In the genomic region with DNA sequence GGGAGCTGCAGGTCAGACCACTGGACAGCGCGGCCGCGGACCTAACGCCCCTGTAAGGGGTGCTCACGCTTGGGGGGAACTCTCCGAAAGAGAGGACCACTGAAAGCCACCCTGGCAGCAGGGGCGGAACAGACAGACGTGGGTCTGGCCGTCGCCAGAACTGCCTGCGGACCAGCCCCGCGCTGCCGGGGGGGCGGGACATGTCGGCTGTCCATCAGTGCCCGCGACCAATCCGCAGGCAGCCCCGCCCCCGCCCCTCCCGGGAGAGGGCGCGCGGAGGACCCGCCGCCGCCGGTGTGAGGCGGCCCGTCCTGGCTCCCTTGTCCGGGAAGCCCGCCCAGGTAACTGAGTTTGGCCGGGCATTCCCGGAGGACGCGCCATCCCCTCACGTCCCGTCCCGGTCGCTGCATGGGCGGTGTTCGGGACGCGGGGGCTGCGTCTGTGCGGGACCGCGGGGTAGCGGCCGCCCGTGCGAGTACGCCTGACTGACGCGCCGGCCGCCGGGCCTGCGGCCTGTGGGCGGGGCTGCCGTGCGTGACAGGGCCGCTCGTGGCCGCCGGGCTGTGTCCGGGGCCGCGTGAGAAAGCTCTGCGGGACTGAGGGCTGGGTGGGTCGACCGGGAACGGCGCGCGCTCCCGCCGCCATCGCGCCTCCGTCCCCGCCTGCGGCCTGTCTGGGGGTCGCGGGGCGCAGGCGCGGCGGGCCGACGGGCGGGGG, we compare ENCODE assay signal across 8 cellular contexts. TPM values are rescaled to one million over a fixed set of nuclear protein-coding genes. Genes with fewer than 3 reads are reported as not detected.
DNase-seq lines count a peak whose midpoint lies in the region; ATAC-seq lines count a peak whose summit lies in the region.

No MANE protein-coding gene starts in this region.

- ATAC-seq in HG03442 (IDR thresholded peaks at IDR 0.05; ENCODE audit: unreplicated experiment) = peak; percentile 55

- H3K4ac ChIP-seq in mesenchymal stem cell (ENCODE audit: low read depth in 1 of 2, low read length in 2 of 2) = peak overlapping the region; percentile 69 to 97

- peak overlapping the region; percentile 89 for H2BK120ac ChIP-seq in mesenchymal stem cell (ENCODE audit: low read depth, low read length)

- H3K4me1 ChIP-seq in BLaER1 (peaks cover 51% of the 10 kb centered on the region), mesenchymal stem cell (ENCODE audit: control insufficient read depth, insufficient read depth, low read depth, low read length) (peaks cover 38% of the 10 kb centered on the region)
- peaks cover 27% of the 10 kb centered on the region for H3K4me1 ChIP-seq in effector memory CD4-positive, alpha-beta T cell (ENCODE audit: control insufficient read depth, insufficient read depth, low read length, poor library complexity, severe bottlenecking)

- H3K9ac ChIP-seq in BLaER1 (peak overlapping the region; percentile 94), mesenchymal stem cell (ENCODE audit: low read length) (peak overlapping the region; percentile 90)

- peak overlapping the region; percentile 11 to 35 for H2BK12ac ChIP-seq in mesenchymal stem cell (ENCODE audit: low read length in 2 of 2)

- H3K14ac ChIP-seq in mesenchymal stem cell (ENCODE audit: low read length in 2 of 2) = peak overlapping the region in 1 of 2 experiments; percentile 99

- no peaks in the 10 kb centered on the region for H3K9me3 ChIP-seq in BLaER1
- H3K9me3 ChIP-seq in effector memory CD4-positive, alpha-beta T cell (ENCODE audit: control insufficient read depth, low read length) = no peaks in the 10 kb centered on the region
- no peaks in the 10 kb centered on the region for H3K9me3 ChIP-seq in mesenchymal stem cell (ENCODE audit: control insufficient read depth, low read length)

- no peak overlapping the region for H2AK5ac ChIP-seq in mesenchymal stem cell (ENCODE audit: low read length, severe bottlenecking)

- H4K91ac ChIP-seq in mesenchymal stem cell (ENCODE audit: low read length) = peak overlapping the region; percentile 71

- H3K18ac ChIP-seq in mesenchymal stem cell (ENCODE audit: low read depth in 1 of 2, low read length in 2 of 2) = peak overlapping the region; percentile 93 to 99

- H3K79me1 ChIP-seq in mesenchymal stem cell (replicated peaks; ENCODE audit: low read length, poor library complexity, severe bottlenecking) = no peaks in the 10 kb centered on the region

- peak overlapping the region; percentile 97 for H3K27ac ChIP-seq in BLaER1
- H3K27ac ChIP-seq in effector memory CD4-positive, alpha-beta T cell (ENCODE audit: insufficient read depth, low read length, poor library complexity, severe bottlenecking) = peak overlapping the region; percentile 85
- peak overlapping the region; percentile 53 for H3K27ac ChIP-seq in mesenchymal stem cell (ENCODE audit: low read length, poor library complexity, severe bottlenecking)

- H3K4me3 ChIP-seq in BLaER1 (peak overlapping the region; percentile 92), mesenchymal stem cell (ENCODE audit: insufficient read depth in 1 of 2, low read depth in 1 of 2, low read length in 2 of 2) (peak overlapping the region; percentile 84 to 96)
- peak overlapping the region; percentile 66 for H3K4me3 ChIP-seq in effector memory CD4-positive, alpha-beta T cell (ENCODE audit: insufficient read depth, low read depth, low read length, poor library complexity, severe bottlenecking)

- H3K23ac ChIP-seq in mesenchymal stem cell (ENCODE audit: low read length in 2 of 2) = peak overlapping the region in 1 of 2 experiments; percentile 76

- H4K20me1 ChIP-seq in BLaER1 = peaks cover 41% of the 10 kb centered on the region

- H3K4me2 ChIP-seq in BLaER1 (peak overlapping the region; percentile 90), mesenchymal stem cell (ENCODE audit: low read length, poor library complexity, severe bottlenecking) (peak overlapping the region; percentile 85)

- peak overlapping the region; percentile 81 for H4K8ac ChIP-seq in mesenchymal stem cell (ENCODE audit: low read length)

- no peaks in the 10 kb centered on the region for H3K27me3 ChIP-seq in BLaER1
- H3K27me3 ChIP-seq in effector memory CD4-positive, alpha-beta T cell (replicated peaks; ENCODE audit: control insufficient read depth, insufficient read depth, low read length, poor library complexity, severe bottlenecking) = no peaks in the 10 kb centered on the region
- no peaks in the 10 kb centered on the region for H3K27me3 ChIP-seq in mesenchymal stem cell (ENCODE audit: control insufficient read depth in 1 of 2, insufficient read depth in 1 of 2, low read length in 2 of 2)

- under 1% methylated on average over 50 of the region's 94 CpGs for WGBS in mesenchymal stem cell

- H3K36me3 ChIP-seq in BLaER1 (peaks cover 7% of the 10 kb centered on the region; the same call in 1 of the 2 replicates), mesenchymal stem cell (ENCODE audit: control insufficient read depth in 1 of 2, insufficient read depth in 2 of 2, low read depth in 1 of 2, low read length in 2 of 2) (peaks cover 0 to 9% of the 10 kb centered on the region in 2 experiments)
- no peaks in the 10 kb centered on the region for H3K36me3 ChIP-seq in effector memory CD4-positive, alpha-beta T cell (ENCODE audit: control insufficient read depth, insufficient read depth, low read length)

- H2BK15ac ChIP-seq in mesenchymal stem cell (ENCODE audit: low read depth, poor library complexity, severe bottlenecking) = peak overlapping the region; percentile 75

- H2BK5ac ChIP-seq in mesenchymal stem cell (ENCODE audit: low read depth, low read length, poor library complexity, severe bottlenecking) = peak overlapping the region; percentile 89

- H2AFZ ChIP-seq in mesenchymal stem cell (ENCODE audit: low read depth, low read length) = peak overlapping the region; percentile 60

- DNase-seq in GM19240 (ENCODE audit: insufficient read length, low spot score) (peak; percentile 78), NCI-H748 treated with DMSO at 0.1 percent for 48 hours (lab: John Stamatoyannopoulos, UW) (peak; percentile 52), mesenchymal stem cell (peak; percentile 86)
- peak; percentile 95 for DNase-seq in activated CD8-positive, alpha-beta memory T cell treated with anti-CD3 and anti-CD28 coated beads for 24 hours
- DNase-seq in effector memory CD4-positive, alpha-beta T cell = peak; percentile 68 to 81 (median 75)
- peak; percentile 67 for DNase-seq in stimulated activated CD8-positive, alpha-beta memory T cell treated with anti-CD3 and anti-CD28 coated beads, Interleukin-12 subunit alpha, Interleukin-12 subunit beta, amount 100 ng/mL, for 1 hour (ENCODE audit: low read depth)

RNA-seq across cellular contexts. Expression of a gene that starts 0.5 kb away (rescaled TPM):
- polyA plus RNA-seq in mesenchymal stem cell (2013, experiment 1 of 2) = 44.2 TPM
- 42.6 TPM for polyA plus RNA-seq in mesenchymal stem cell (2013, experiment 2 of 2)

Comparison
In these comparisons a context has a peak if more than half of its experiments do, and no peak if none do; other contexts are left out.
1. Peak in every context shown above with its lines: DNase-seq, ATAC-seq, H3K4me3 ChIP-seq and H3K27ac ChIP-seq.